In the genomic region with DNA sequence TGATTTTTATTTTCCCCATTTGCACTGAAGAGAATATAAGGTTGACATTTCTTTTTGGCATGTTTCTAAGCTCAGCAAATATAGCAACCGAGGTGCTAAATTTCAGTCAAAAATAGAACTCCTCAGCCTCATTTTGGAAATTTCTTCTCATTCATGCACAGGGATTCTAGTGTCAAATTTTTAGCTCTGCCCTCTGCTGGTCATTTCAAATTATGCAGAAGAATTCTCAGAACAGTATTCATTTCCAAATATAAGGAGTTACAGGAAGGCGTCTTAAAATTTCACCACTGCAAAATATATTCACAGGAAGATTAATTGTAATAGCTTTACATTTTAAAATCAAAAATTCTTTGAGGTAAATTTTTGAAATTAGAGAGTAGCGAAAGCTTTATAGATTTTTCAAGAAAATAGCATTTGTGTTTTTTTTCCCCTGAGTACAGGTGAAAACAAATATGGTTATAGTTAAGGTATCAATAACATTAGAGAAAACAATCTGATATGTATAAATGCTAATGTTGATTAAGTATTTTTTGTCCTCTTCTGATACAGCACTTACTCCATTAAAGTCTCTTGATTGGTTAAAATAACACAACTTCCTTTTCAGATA, we compare ENCODE assay signal across 8 cellular contexts. TPM values are rescaled to one million over a fixed set of nuclear protein-coding genes. Genes with fewer than 3 reads are reported as not detected.
A peak's percentile ranks its signal among the peaks of the same experiment; 100 is the strongest.
DNase-seq lines count a peak whose midpoint lies in the region; ATAC-seq and TF ChIP-seq lines count a peak whose summit lies in the region.

No MANE protein-coding gene starts in this region.

- H3K36me3 ChIP-seq in thoracic aorta: no peaks in the 10 kb centered on the region

- H3K4me1 ChIP-seq in thoracic aorta (ENCODE audit: control insufficient read depth in 1 of 2, low read depth in 2 of 2): no peaks in the 10 kb centered on the region

- ATAC-seq in thoracic aorta (ENCODE audit: insufficient number of reproducible peaks, low FRiP score, low read depth): no peak

- peak; percentile 93 for TF ChIP-seq CTCF in 22Rv1 (IDR thresholded peaks at IDR 0.05)
- peak; percentile 61 for TF ChIP-seq CTCF in GM12873 (IDR thresholded peaks at IDR 0.05; ENCODE audit: insufficient read depth, low read depth, low read length, missing control alignments)
- peak; percentile 50 for TF ChIP-seq CTCF in foreskin fibroblast (IDR thresholded peaks at IDR 0.05; ENCODE audit: low read depth, low read length)
- peak; percentile 46 for TF ChIP-seq CTCF in thoracic aorta (IDR thresholded peaks at IDR 0.05)

- no peaks in the 10 kb centered on the region for H3K9me3 ChIP-seq in thoracic aorta

- no peak for TF ChIP-seq EP300 in Ishikawa (IDR thresholded peaks at IDR 0.05; ENCODE audit: borderline replicate concordance)

- TF ChIP-seq RAD21 in Ishikawa (IDR thresholded peaks at IDR 0.05; ENCODE audit: low read depth): peak; percentile 24

- H3K27me3 ChIP-seq in thoracic aorta (replicated peaks; ENCODE audit: insufficient read depth): no peaks in the 10 kb centered on the region

- DNase-seq in SK-MEL-5 (ENCODE audit: low read depth, low spot score): peak; percentile 76
- peak; percentile 33 to 74 for DNase-seq in foreskin fibroblast
- no peak for DNase-seq in thoracic aorta (ENCODE audit: low spot score)
- DNase-seq in amygdala (lab: John Stamatoyannopoulos, UW): no peak
- no peak for DNase-seq in NK-92 treated with Interleukin-12 subunit alpha and Interleukin-12 subunit beta, amount 100 ng/mL, for 24 hours (lab: John Stamatoyannopoulos, UW)

- H3K27ac ChIP-seq in 22Rv1 (no peak overlapping the region), thoracic aorta (no peak overlapping the region)

- H3K4me3 ChIP-seq in foreskin fibroblast (ENCODE audit: low read depth in 1 of 2, low read length in 2 of 2) (no peak overlapping the region), thoracic aorta (no peak overlapping the region)

- in situ Hi-C loops in SK-MEL-5 (cut with HindIII; ENCODE audit: low pct_unique_long_range_greater_than_20kb, low sequenced_read_pairs): no loop called here

TF ChIP-seq in Ishikawa, 13 proteins besides CTCF, POLR2A, EP300 and RAD21:
- TF ChIP-seq, protein P1, sequence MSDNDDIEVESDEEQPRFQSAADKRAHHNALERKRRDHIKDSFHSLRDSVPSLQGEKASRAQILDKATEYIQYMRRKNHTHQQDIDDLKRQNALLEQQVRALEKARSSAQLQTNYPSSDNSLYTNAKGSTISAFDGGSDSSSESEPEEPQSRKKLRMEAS (IDR thresholded peaks at IDR 0.05): no peak
- no peak for TF ChIP-seq FOXM1 (IDR thresholded peaks at IDR 0.05; ENCODE audit: borderline replicate concordance, low read depth)
- no peak for TF ChIP-seq ZBTB7A (IDR thresholded peaks at IDR 0.05; ENCODE audit: low read depth)
- TF ChIP-seq NFIC (IDR thresholded peaks at IDR 0.05): no peak
- no peak for TF ChIP-seq USF1 (IDR thresholded peaks at IDR 0.05)
- no peak for TF ChIP-seq TCF12 (IDR thresholded peaks at IDR 0.05; ENCODE audit: low read depth)
- TF ChIP-seq YY1 (IDR thresholded peaks at IDR 0.05; ENCODE audit: low read depth): no peak
- TF ChIP-seq REST (IDR thresholded peaks at IDR 0.05; ENCODE audit: low read depth): no peak
- no peak for TF ChIP-seq TEAD4 (IDR thresholded peaks at IDR 0.05)
- no peak for TF ChIP-seq TAF1 (IDR thresholded peaks at IDR 0.05; ENCODE audit: low read depth)
- no peak for TF ChIP-seq EGR1 (IDR thresholded peaks at IDR 0.05)
- no peak for TF ChIP-seq CREB1 (IDR thresholded peaks at IDR 0.05; ENCODE audit: low read depth)
TF ChIP-seq in Ishikawa: peak in this region for 0.

RNA-seq across cellular contexts. Expression of gene FMN2, which starts 57.9 kb away (rescaled TPM):
- 35.4 and 39.8 TPM in 2 replicates for total RNA-seq in SK-MEL-5 (2014; rRNA removed; shearing (Covaris generic))
- polyA plus RNA-seq in SK-MEL-5 (2015; cell fraction: cytosol; rRNA removed): 24.9 and 45.3 TPM in 2 replicates
- 11.7 and 13.8 TPM in 2 replicates for polyA plus RNA-seq in SK-MEL-5 (2015; cell fraction: nucleus; rRNA removed)
- under 1 TPM; 0.14 to 0.71 TPM for total RNA-seq in thoracic aorta

Comparison
In these comparisons a context has a peak if more than half of its experiments do, and no peak if none do; other contexts are left out.
1. DNase-seq: peak in SK-MEL-5 (single experiment) and foreskin fibroblast (2 of 2); none in thoracic aorta (single experiment), amygdala (0 of 56) and NK-92 treated with Interleukin-12 subunit alpha and Interleukin-12 subunit beta, amount 100 ng/mL, for 24 hours (single experiment).
2. RNA of gene FMN2, which starts 57.9 kb away (total RNA-seq): 35.4 to 39.8 TPM in SK-MEL-5; 0.14 to 0.71 TPM in thoracic aorta; every median in the first group is over 10 times any median in the second.
3. Peak in every context shown above with its lines, with median percentiles within 50 percentile points of each other: CTCF ChIP-seq.